ENCODE assay signal across 1 cellular context in the genomic region with DNA sequence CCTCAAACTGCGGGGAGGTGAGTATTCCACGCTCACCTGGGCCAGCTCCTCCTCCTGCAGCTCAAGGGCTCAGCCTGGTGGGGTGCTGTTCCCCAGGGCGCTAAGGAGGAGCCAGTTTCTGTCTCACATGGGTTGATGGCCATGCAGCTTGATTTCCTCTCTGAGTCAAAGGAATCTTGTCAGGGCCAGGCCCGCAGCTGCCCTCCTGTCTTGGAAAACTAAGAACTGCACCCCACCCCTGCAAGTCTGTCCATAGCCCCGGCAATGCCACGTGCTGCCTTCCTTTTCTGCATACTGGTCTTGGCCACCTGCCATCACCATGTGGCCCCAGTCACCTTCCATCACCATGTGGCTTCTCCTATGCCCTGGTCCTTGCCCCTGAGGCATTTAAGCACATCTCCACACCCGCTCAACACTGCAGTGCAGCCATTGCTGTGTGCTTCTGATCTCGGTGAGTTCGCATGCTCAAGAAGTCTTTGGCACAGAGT.
TF ChIP-seq lines count a peak whose summit lies in the region.

No MANE protein-coding gene starts in this region.

TF ChIP-seq in K562, 482 proteins besides CTCF, POLR2A, EP300 and RAD21 (continued from another document and continues in another):
- TF ChIP-seq PREB (CRISPR knock-in tag; IDR thresholded peaks at IDR 0.05): no peak
- TF ChIP-seq ZNF239 (CRISPR knock-in tag; IDR thresholded peaks at IDR 0.05): no peak
- no peak for TF ChIP-seq SREBF1 (IDR thresholded peaks at IDR 0.05; ENCODE audit: borderline replicate concordance, low read depth, low read length)
- no peak for TF ChIP-seq RREB1 (CRISPR knock-in tag; IDR thresholded peaks at IDR 0.05)
- TF ChIP-seq SRSF7 (optimal IDR thresholded peaks at IDR 0.05; ENCODE audit: low read depth, low read length): no peak
- peak; percentile 56; the same call in 1 of the 2 replicates for TF ChIP-seq ATF2 (CRISPR knock-in tag; IDR thresholded peaks at IDR 0.05)
- no peak for TF ChIP-seq NCOA4 (IDR thresholded peaks at IDR 0.05; ENCODE audit: partially characterized antibody)
- no peak for TF ChIP-seq ELF4 (CRISPR knock-in tag; IDR thresholded peaks at IDR 0.05)
- no peak for TF ChIP-seq FOXM1 (IDR thresholded peaks at IDR 0.05; ENCODE audit: low read depth)
- peak; percentile 67; the same call in 1 of the 2 replicates for TF ChIP-seq FOXM1 (CRISPR knock-in tag; IDR thresholded peaks at IDR 0.05; ENCODE audit: low read depth)
- no peak for TF ChIP-seq RBM15 (IDR thresholded peaks at IDR 0.05; ENCODE audit: insufficient read depth, low read length)
- TF ChIP-seq POLR2G (IDR thresholded peaks at IDR 0.05; ENCODE audit: low read depth, low read length): no peak
- peak; percentile 65; the same call in 1 of the 2 replicates for TF ChIP-seq ZNF77 (CRISPR knock-in tag; IDR thresholded peaks at IDR 0.05)
- TF ChIP-seq HNRNPH1 (optimal IDR thresholded peaks at IDR 0.05; ENCODE audit: low read depth, low read length): no peak
- TF ChIP-seq CC2D1A (IDR thresholded peaks at IDR 0.05): no peak
- no peak for TF ChIP-seq SLC30A9 (CRISPR knock-in tag; IDR thresholded peaks at IDR 0.05)
- TF ChIP-seq SNIP1 (IDR thresholded peaks at IDR 0.05; ENCODE audit: low read depth): no peak
- no peak for TF ChIP-seq ZBTB17 (CRISPR knock-in tag; IDR thresholded peaks at IDR 0.05)
- TF ChIP-seq HNRNPLL (IDR thresholded peaks at IDR 0.05; ENCODE audit: low read depth, low read length, poor library complexity, severe bottlenecking): no peak
- TF ChIP-seq ZNF232 (CRISPR knock-in tag; IDR thresholded peaks at IDR 0.05): no peak
- TF ChIP-seq SUPT5H (IDR thresholded peaks at IDR 0.05): no peak
- no peak for TF ChIP-seq ZNF764 (CRISPR knock-in tag; IDR thresholded peaks at IDR 0.05; ENCODE audit: low read depth)
- no peak for TF ChIP-seq GTF2F1 (IDR thresholded peaks at IDR 0.05; ENCODE audit: low read depth, low read length)
- TF ChIP-seq GATA2 (CRISPR knock-in tag; IDR thresholded peaks at IDR 0.05): no peak
- TF ChIP-seq, protein P1, sequence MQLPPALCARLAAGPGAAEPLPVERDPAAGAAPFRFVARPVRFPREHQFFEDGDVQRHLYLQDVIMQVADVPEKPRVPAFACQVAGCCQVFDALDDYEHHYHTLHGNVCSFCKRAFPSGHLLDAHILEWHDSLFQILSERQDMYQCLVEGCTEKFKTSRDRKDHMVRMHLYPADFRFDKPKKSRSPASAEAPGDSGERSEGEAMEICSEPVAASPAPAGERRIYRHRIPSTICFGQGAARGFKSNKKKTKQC (CRISPR knock-in tag; IDR thresholded peaks at IDR 0.05): peak; percentile 53; the same call in 1 of the 2 replicates
- TF ChIP-seq, protein P2, sequence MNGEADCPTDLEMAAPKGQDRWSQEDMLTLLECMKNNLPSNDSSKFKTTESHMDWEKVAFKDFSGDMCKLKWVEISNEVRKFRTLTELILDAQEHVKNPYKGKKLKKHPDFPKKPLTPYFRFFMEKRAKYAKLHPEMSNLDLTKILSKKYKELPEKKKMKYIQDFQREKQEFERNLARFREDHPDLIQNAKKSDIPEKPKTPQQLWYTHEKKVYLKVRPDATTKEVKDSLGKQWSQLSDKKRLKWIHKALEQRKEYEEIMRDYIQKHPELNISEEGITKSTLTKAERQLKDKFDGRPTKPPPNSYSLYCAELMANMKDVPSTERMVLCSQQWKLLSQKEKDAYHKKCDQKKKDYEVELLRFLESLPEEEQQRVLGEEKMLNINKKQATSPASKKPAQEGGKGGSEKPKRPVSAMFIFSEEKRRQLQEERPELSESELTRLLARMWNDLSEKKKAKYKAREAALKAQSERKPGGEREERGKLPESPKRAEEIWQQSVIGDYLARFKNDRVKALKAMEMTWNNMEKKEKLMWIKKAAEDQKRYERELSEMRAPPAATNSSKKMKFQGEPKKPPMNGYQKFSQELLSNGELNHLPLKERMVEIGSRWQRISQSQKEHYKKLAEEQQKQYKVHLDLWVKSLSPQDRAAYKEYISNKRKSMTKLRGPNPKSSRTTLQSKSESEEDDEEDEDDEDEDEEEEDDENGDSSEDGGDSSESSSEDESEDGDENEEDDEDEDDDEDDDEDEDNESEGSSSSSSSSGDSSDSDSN (IDR thresholded peaks at IDR 0.05; ENCODE audit: borderline replicate concordance in 1 of 2, low read depth in 2 of 2, low read length in 2 of 2): no peak
- no peak for TF ChIP-seq ATF1 (CRISPR knock-in tag; IDR thresholded peaks at IDR 0.05)
- no peak for TF ChIP-seq ATF1 (tag; IDR thresholded peaks at IDR 0.05)
- no peak for TF ChIP-seq CEBPZ (IDR thresholded peaks at IDR 0.05; ENCODE audit: borderline replicate concordance, low read depth, low read length)
- no peak for TF ChIP-seq POLR2AphosphoS2 (IDR thresholded peaks at IDR 0.05; ENCODE audit: low read length)
- peak; percentile 43; the same call in 1 of the 2 replicates for TF ChIP-seq SMC3 (conservative IDR thresholded peaks at IDR 0.05; ENCODE audit: insufficient read depth, low read depth, low read length)
- no peak for TF ChIP-seq BMI1 (IDR thresholded peaks at IDR 0.05; ENCODE audit: low read length)
- no peak for TF ChIP-seq ARID2 (IDR thresholded peaks at IDR 0.05)
- TF ChIP-seq, protein P3, sequence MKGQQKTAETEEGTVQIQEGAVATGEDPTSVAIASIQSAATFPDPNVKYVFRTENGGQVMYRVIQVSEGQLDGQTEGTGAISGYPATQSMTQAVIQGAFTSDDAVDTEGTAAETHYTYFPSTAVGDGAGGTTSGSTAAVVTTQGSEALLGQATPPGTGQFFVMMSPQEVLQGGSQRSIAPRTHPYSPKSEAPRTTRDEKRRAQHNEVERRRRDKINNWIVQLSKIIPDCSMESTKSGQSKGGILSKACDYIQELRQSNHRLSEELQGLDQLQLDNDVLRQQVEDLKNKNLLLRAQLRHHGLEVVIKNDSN (CRISPR knock-in tag; IDR thresholded peaks at IDR 0.05): peak; percentile 59
- no peak for TF ChIP-seq EWSR1 (IDR thresholded peaks at IDR 0.05; ENCODE audit: borderline replicate concordance, low read depth, partially characterized antibody)
- TF ChIP-seq FOXP1 (CRISPR knock-in tag; IDR thresholded peaks at IDR 0.05): no peak
- TF ChIP-seq MAZ (CRISPR knock-in tag; conservative IDR thresholded peaks at IDR 0.05 in 1 of 2, IDR thresholded peaks at IDR 0.05 in 1 of 2): no peak
- no peak for TF ChIP-seq POLR3A (IDR thresholded peaks at IDR 0.05; ENCODE audit: borderline replicate concordance, extremely low read depth, insufficient read depth, insufficient read length)
- TF ChIP-seq MECOM (CRISPR knock-in tag; IDR thresholded peaks at IDR 0.05): no peak
- TF ChIP-seq ZNF717 (CRISPR knock-in tag; IDR thresholded peaks at IDR 0.05): no peak
- TF ChIP-seq MAFK (IDR thresholded peaks at IDR 0.05; ENCODE audit: low read length): no peak
- TF ChIP-seq YBX1 (IDR thresholded peaks at IDR 0.05): no peak
- no peak for TF ChIP-seq ZNF449 (CRISPR knock-in tag; IDR thresholded peaks at IDR 0.05)
- TF ChIP-seq, protein P4, sequence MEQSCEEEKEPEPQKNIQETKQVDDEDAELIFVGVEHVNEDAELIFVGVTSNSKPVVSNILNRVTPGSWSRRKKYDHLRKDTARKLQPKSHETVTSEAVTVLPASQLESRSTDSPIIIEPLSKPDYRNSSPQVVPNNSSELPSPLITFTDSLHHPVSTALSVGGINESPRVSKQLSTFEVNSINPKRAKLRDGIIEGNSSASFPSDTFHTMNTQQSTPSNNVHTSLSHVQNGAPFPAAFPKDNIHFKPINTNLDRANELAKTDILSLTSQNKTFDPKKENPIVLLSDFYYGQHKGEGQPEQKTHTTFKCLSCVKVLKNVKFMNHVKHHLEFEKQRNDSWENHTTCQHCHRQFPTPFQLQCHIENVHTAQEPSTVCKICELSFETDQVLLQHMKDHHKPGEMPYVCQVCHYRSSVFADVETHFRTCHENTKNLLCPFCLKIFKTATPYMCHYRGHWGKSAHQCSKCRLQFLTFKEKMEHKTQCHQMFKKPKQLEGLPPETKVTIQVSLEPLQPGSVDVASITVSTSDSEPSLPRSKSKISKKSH (CRISPR knock-in tag; IDR thresholded peaks at IDR 0.05): no peak
- TF ChIP-seq TAF9B (IDR thresholded peaks at IDR 0.05; ENCODE audit: partially characterized antibody): no peak
- TF ChIP-seq MYBL2 (IDR thresholded peaks at IDR 0.05; ENCODE audit: low read depth): no peak
- TF ChIP-seq MYBL2 (CRISPR knock-in tag; IDR thresholded peaks at IDR 0.05; ENCODE audit: borderline replicate concordance): 0 out of 2 replicates have a peak, but pooled peaks have one; percentile 19
